Comparison of ENCODE assay signal across 5 cellular contexts in genomic region chr10:30740774-30741173, GRCh38.
DNase-seq lines count a peak whose midpoint lies in the region; ATAC-seq, FAIRE-seq and TF ChIP-seq lines count a peak whose summit lies in the region.
"Not testable (repeated sequence)": the region's sequence is repeated elsewhere in the genome, so short reads cannot be mapped to it uniquely, and the experiment has no call there.

No MANE protein-coding gene starts in this region.

- H3K27me3 ChIP-seq in IMR-90 (ENCODE audit: control insufficient read depth, insufficient read depth, low read length); GM12878 (replicated peaks in 1 of 2; ENCODE audit: control insufficient read depth in 2 of 2, insufficient read depth in 2 of 2, low read length in 1 of 2): not testable (repeated sequence)
- peaks cover 2 to 36% of the 10 kb centered on the region in 2 experiments; a peak in 3 of 5 replicates for H3K27me3 ChIP-seq in K562 (ENCODE audit: control insufficient read depth in 2 of 2, insufficient read depth in 2 of 2, low read length in 2 of 2)

- TF ChIP-seq CTCF in HEK293 (tag by site-specific recombination; IDR thresholded peaks at IDR 0.05); IMR-90 (conservative IDR thresholded peaks at IDR 0.05; ENCODE audit: low read depth, low read length); GM12878 (IDR thresholded peaks at IDR 0.05 in 2 of 3, conservative IDR thresholded peaks at IDR 0.05 in 1 of 3; ENCODE audit: control insufficient read depth in 2 of 3, extremely low read depth in 1 of 3, insufficient read depth in 1 of 3, low read depth in 3 of 3, low read length in 3 of 3); K562 (IDR thresholded peaks at IDR 0.05 in 2 of 3, conservative IDR thresholded peaks at IDR 0.05 in 1 of 3; ENCODE audit: insufficient read depth in 2 of 3, low read depth in 1 of 3, low read length in 3 of 3): not testable (repeated sequence)

- no CpG with 5 or more reads among the region's 1 CpG for WGBS in IMR-90 (ENCODE audit: extremely low coverage in 2 of 2, insufficient read length in 1 of 2), 2 experiments
- 91% methylated on average over 1 of the region's 1 CpG for WGBS in GM12878 (ENCODE audit: insufficient coverage, insufficient replicate concordance, low lambda C conversion rate, missing lambda C conversion rate)
- WGBS in K562 (ENCODE audit: insufficient coverage, low coverage, missing lambda C conversion rate) = 0% methylated on average over 1 of the region's 1 CpG

- H2BK120ac ChIP-seq in IMR-90 (ENCODE audit: low read depth, low read length) = not testable (repeated sequence)

- in situ Hi-C loops in IMR-90 (cut with MboI; ENCODE audit: low sequenced_read_pairs) = loop anchor here (10.0 kb wide), 2 partner anchors 764 to 1074 kb away; no protein-coding TSS in a partner anchor
- in situ Hi-C loops in GM12878 (cut with MboI) = not testable (repeated sequence)
- in situ Hi-C loops in K562 (cut with MboI) = loop anchor here (25.0 kb wide), 1 partner anchor 1047 kb away; no protein-coding TSS in a partner anchor

- SMC1A ChIA-PET in GM12878 (lab: Charles Lee; ENCODE audit: uncharacterized antibody, unreplicated experiment) = interaction anchor here (1.7 kb wide), 1 partner anchor 9 kb away, joined by 4 read pairs; no protein-coding TSS in a partner anchor

- not testable (repeated sequence) for H4K5ac ChIP-seq in IMR-90 (ENCODE audit: low read depth, low read length)

- not testable (repeated sequence) for H3K9me3 ChIP-seq in HEK293 (ENCODE audit: control insufficient read depth, insufficient read depth, low read depth, low read length); IMR-90 (ENCODE audit: control insufficient read depth, insufficient read depth, low read length); GM12878 (replicated peaks; ENCODE audit: control insufficient read depth, insufficient read depth, low read length); K562 (replicated peaks; ENCODE audit: control insufficient read depth, insufficient read depth, low read depth, low read length)

- not testable (repeated sequence) for H3K9ac ChIP-seq in IMR-90 (ENCODE audit: low read depth, low read length); GM12878 (ENCODE audit: control insufficient read depth, insufficient read depth, low read length); K562 (ENCODE audit: insufficient read depth in 1 of 2, low read depth in 2 of 2, low read length in 2 of 2)

- not testable (repeated sequence) for ATAC-seq in IMR-90 (ENCODE audit: low read depth); SK-N-SH treated with all-trans-retinoic acid at 6 μM for 48 hours; GM12878; K562

- not testable (repeated sequence) for H4K20me1 ChIP-seq in IMR-90 (ENCODE audit: insufficient read depth, low read length); GM12878 (ENCODE audit: control insufficient read depth, insufficient read depth); K562 (replicated peaks; ENCODE audit: control insufficient read depth, insufficient read depth, low read length)

- not testable (repeated sequence) for FAIRE-seq in GM12878 (lab: Jason Lieb, UNC); K562 (lab: Jason Lieb, UNC)

- H3K14ac ChIP-seq in IMR-90 (replicated peaks; ENCODE audit: low read depth, low read length) = not testable (repeated sequence)

- not testable (repeated sequence) for H2AFZ ChIP-seq in IMR-90 (replicated peaks; ENCODE audit: low read length, poor library complexity); GM12878 (ENCODE audit: control insufficient read depth, low read depth, low read length); K562 (ENCODE audit: low read depth, low read length)

- not testable (repeated sequence) for TF ChIP-seq POLR2A in IMR-90 (IDR thresholded peaks at IDR 0.05; ENCODE audit: low read depth, low read length); GM12878 (IDR thresholded peaks at IDR 0.05; ENCODE audit: low read depth, low read length); K562 (conservative IDR thresholded peaks at IDR 0.05)

- H3K4me1 ChIP-seq in HEK293 (ENCODE audit: control insufficient read depth, insufficient read depth, low read length); K562 (replicated peaks in 1 of 2; ENCODE audit: control insufficient read depth in 2 of 2, insufficient read depth in 2 of 2, low read length in 2 of 2): not testable (repeated sequence)
- H3K4me1 ChIP-seq in IMR-90 (ENCODE audit: control insufficient read depth, insufficient read depth, low read length) (peaks cover 12% of the 10 kb centered on the region), GM12878 (ENCODE audit: control insufficient read depth, insufficient read depth, low read length) (peaks cover 45% of the 10 kb centered on the region)

- not testable (repeated sequence) for TF ChIP-seq EP300 in GM12878 (IDR thresholded peaks at IDR 0.05; ENCODE audit: borderline replicate concordance in 1 of 2, control insufficient read depth in 1 of 2, low read depth in 2 of 2, low read length in 2 of 2); K562 (IDR thresholded peaks at IDR 0.05; ENCODE audit: low read length)

- not testable (repeated sequence) for BruUV-seq in IMR-90 (replicated peaks; lab: Mats Ljungman, UMichigan); GM12878 (replicated peaks; lab: Mats Ljungman, UMichigan); K562 (replicated peaks; lab: Mats Ljungman, UMichigan)

- not testable (repeated sequence) for H2BK5ac ChIP-seq in IMR-90 (ENCODE audit: low read depth, low read length, poor library complexity, severe bottlenecking)

- peak overlapping the region; percentile 21; the same call in 1 of the 2 replicates for H3K4ac ChIP-seq in IMR-90 (ENCODE audit: low read depth, low read length)

- RAD21 ChIA-PET in GM12878 (lab: Charles Lee; ENCODE audit: unreplicated experiment) = interaction anchor here (1.4 kb wide), 1 partner anchor 8 kb away, joined by 3 read pairs; no protein-coding TSS in a partner anchor

- not testable (repeated sequence) for TF ChIP-seq RAD21 in IMR-90 (IDR thresholded peaks at IDR 0.05; ENCODE audit: low read length); GM12878 (IDR thresholded peaks at IDR 0.05; ENCODE audit: insufficient read depth, low read depth, low read length); K562 (CRISPR knock-in tag; conservative IDR thresholded peaks at IDR 0.05 in 1 of 2, IDR thresholded peaks at IDR 0.05 in 1 of 2)

- peaks cover 0 to 11% of the 10 kb centered on the region in 2 experiments; a peak in 2 of 4 replicates for H3K79me1 ChIP-seq in IMR-90 (ENCODE audit: low read depth in 1 of 2, low read length in 2 of 2)

- H2BK15ac ChIP-seq in IMR-90 (ENCODE audit: low read depth, low read length) = 0 out of 3 replicates have a peak overlapping the region, but pooled peaks have one; percentile 21

- not testable (repeated sequence) for H3K4me3 ChIP-seq in HEK293 (ENCODE audit: low read depth, low read length); IMR-90 (ENCODE audit: insufficient read depth, low read depth, low read length); GM12878; K562

- H3K18ac ChIP-seq in IMR-90 (ENCODE audit: low read depth, low read length) = not testable (repeated sequence)

- H3K56ac ChIP-seq in IMR-90 (ENCODE audit: extremely low read depth, insufficient read depth, low read length) = not testable (repeated sequence)

- dilution Hi-C loops in IMR-90 (cut with HindIII; ENCODE audit: low sequenced_read_pairs, unreplicated experiment) = not testable (repeated sequence)

- intact Hi-C loops in IMR-90 (cut with micrococcal nuclease); GM12878 (cut with micrococcal nuclease; ENCODE audit: unreplicated experiment); K562 (cut with micrococcal nuclease): not testable (repeated sequence)

- H2BK20ac ChIP-seq in IMR-90 (ENCODE audit: low read depth, low read length) = not testable (repeated sequence)

- CTCF ChIA-PET in HEK293 (lab: Yijun Ruan, JAX); IMR-90 (lab: Yijun Ruan, JAX); K562 (lab: Yijun Ruan, JAX; ENCODE audit: low intra/inter-chr PET ratio): not testable (repeated sequence)
- CTCF ChIA-PET in GM12878 (lab: Yijun Ruan, JAX) = interaction anchor here (1.1 kb wide), 1 partner anchor 42 kb away, joined by 3 read pairs; no protein-coding TSS in a partner anchor

- not testable (repeated sequence) for H3K4me2 ChIP-seq in IMR-90 (ENCODE audit: low read depth, low read length); GM12878 (ENCODE audit: control insufficient read depth, insufficient read depth); K562 (ENCODE audit: insufficient read depth, low read length)

- not testable (repeated sequence) for H3K36me3 ChIP-seq in HEK293 (ENCODE audit: control insufficient read depth in 2 of 2, insufficient read depth in 1 of 2, low read length in 2 of 2); IMR-90 (ENCODE audit: control insufficient read depth, insufficient read depth, low read length); GM12878 (ENCODE audit: control insufficient read depth in 2 of 2, insufficient read depth in 2 of 2, low read length in 1 of 2); K562 (ENCODE audit: control insufficient read depth, insufficient read depth, low read length)

- H4K91ac ChIP-seq in IMR-90 (ENCODE audit: insufficient read depth, low read depth, low read length) = not testable (repeated sequence)

- peaks cover 21% of the 10 kb centered on the region for H3K9me1 ChIP-seq in IMR-90 (ENCODE audit: insufficient read depth, low read length)
- H3K9me1 ChIP-seq in K562 (ENCODE audit: control insufficient read depth, insufficient read depth, low read length) = not testable (repeated sequence)

- H3K23ac ChIP-seq in IMR-90 (ENCODE audit: low read depth, low read length) = not testable (repeated sequence)

- not testable (repeated sequence) for H3K27ac ChIP-seq in HEK293 (ENCODE audit: extremely low read depth, low read depth, low read length); IMR-90 (ENCODE audit: insufficient read depth, low read length); GM12878 (ENCODE audit: control insufficient read depth, insufficient read depth); K562 (ENCODE audit: extremely low read depth, low read depth, low read length)

- not testable (repeated sequence) for H2AK9ac ChIP-seq in IMR-90 (replicated peaks; ENCODE audit: low read depth, low read length, poor library complexity)

- H2AK5ac ChIP-seq in IMR-90 (ENCODE audit: low read depth, low read length) = 0 out of 2 replicates have a peak overlapping the region, but pooled peaks have one; percentile 72

- DNase-seq in IMR-90; GM12878 (ENCODE audit: low read depth, low spot score); K562 (ENCODE audit: extremely low read depth in 1 of 4, low spot score in 3 of 4): not testable (repeated sequence)

- H4K8ac ChIP-seq in IMR-90 (ENCODE audit: low read depth in 2 of 2, low read length in 2 of 2) = not testable (repeated sequence)

- POLR2A ChIA-PET in HEK293 (lab: Yijun Ruan, JAX); IMR-90 (lab: Charles Lee; ENCODE audit: unreplicated experiment); GM12878 (lab: Charles Lee); K562 (lab: Yijun Ruan, JAX): not testable (repeated sequence)

- H3K79me2 ChIP-seq in GM12878 (ENCODE audit: control insufficient read depth, insufficient read depth, low read length); K562 (ENCODE audit: control insufficient read depth, insufficient read depth, low read length): not testable (repeated sequence)
